Comparison of ENCODE assay signal across 8 cellular contexts in the genomic region with DNA sequence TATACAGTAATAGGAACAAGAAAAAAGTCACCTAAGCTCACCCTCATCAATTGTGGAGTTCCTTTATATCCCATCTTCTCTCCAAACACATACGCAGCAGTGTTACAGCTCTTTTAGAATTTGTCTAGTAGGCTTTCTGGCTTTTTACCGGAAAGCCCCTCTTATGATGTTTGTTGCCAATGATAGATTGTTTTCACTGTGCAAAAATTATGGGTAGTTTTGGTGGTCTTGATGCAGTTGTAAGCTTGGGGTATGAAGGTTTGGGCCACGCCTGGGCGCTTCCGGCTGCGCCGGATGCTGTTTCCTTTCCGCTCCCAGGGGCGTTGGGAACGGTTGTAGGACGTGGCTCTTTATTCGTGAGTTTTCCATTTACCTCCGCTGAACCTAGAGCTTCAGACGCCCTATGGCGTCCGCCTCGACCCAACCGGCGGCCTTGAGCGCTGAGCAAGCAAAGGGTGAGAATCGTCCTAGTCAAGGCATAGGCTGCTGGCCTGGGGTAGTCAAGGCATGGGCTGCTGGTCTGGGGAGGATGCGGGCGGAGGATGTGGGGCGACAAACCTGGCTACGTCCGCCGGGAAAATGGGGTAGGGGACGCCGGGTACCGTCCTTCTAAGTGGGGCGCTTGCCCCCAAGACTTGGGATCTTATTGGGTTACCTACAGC.
A peak's percentile ranks its signal among the peaks of the same experiment; 100 is the strongest.
DNase-seq lines count a peak whose midpoint lies in the region; ATAC-seq lines count a peak whose summit lies in the region.

Gene C12orf57 (plus strand): TSS at position 304 of the 662 bp plus-strand sequence. CDS start 100 bp downstream, at position 404.
Gene RNU7-1 (plus strand): TSS at position 98 of the 662 bp plus-strand sequence.

- H3K9me3 ChIP-seq in HUES6 (ENCODE audit: control insufficient read depth, insufficient read depth, low read depth, low read length) = no peaks in the 10 kb centered on the region
- H3K9me3 ChIP-seq in mucosa of rectum (ENCODE audit: control insufficient read depth in 2 of 2, low read length in 2 of 2) = no peaks in the 10 kb centered on the region

- H3K27ac ChIP-seq in HUES6 (ENCODE audit: low read depth, low read length) (peak within 1 kb of the TSS; percentile 99), mucosa of rectum (ENCODE audit: low read depth in 2 of 2, low read length in 2 of 2) (peak within 1 kb of the TSS; percentile 98 to 100)

- peak; percentile 34 for ATAC-seq in GM21515 (IDR thresholded peaks at IDR 0.05; ENCODE audit: unreplicated experiment)
- peak; percentile 75 for ATAC-seq in stimulated activated naive CD8-positive, alpha-beta T cell treated with anti-CD3 and anti-CD28 coated beads, Interleukin-15, Interleukin-2, amounts not matched to agents 100 U/mL and 50 U/mL, for 24 hours

- H3K4me1 ChIP-seq in HUES6 (ENCODE audit: control insufficient read depth, insufficient read depth, low read length) = peaks cover 24% of the 10 kb centered on the region
- peaks cover 37 to 38% of the 10 kb centered on the region in 2 donors for H3K4me1 ChIP-seq in mucosa of rectum (ENCODE audit: control insufficient read depth in 2 of 2, insufficient read depth in 2 of 2, low read length in 2 of 2)

- H3K36me3 ChIP-seq in HUES6 (ENCODE audit: control insufficient read depth, insufficient read depth, low read length) = peaks cover 25% of the 10 kb centered on the region
- peaks cover 10 to 14% of the 10 kb centered on the region in 2 donors for H3K36me3 ChIP-seq in mucosa of rectum (ENCODE audit: control insufficient read depth in 2 of 2, insufficient read depth in 2 of 2, low read length in 2 of 2)

- DNase-seq in DMS 273 (lab: John Stamatoyannopoulos, UW; ENCODE audit: unreplicated experiment) (peak; percentile 96), NOMO-1 treated with dmso at 0.1 percent for 144 hours (lab: John Stamatoyannopoulos, UW; ENCODE audit: unreplicated experiment) (peak; percentile 84), activated T-cell treated with anti-CD3 and anti-CD28 coated beads for 48 hours (ENCODE audit: low read depth) (peak; percentile 80), epidermal melanocyte (ENCODE audit: insufficient read length, low spot score) (peak; percentile 64)
- DNase-seq in stimulated activated naive CD8-positive, alpha-beta T cell treated with anti-CD3 and anti-CD28 coated beads, Interleukin-15, Interleukin-2, amounts not matched to agents 100 U/mL and 50 U/mL, for 24 hours = peak; percentile 84

- H3K4me3 ChIP-seq in HUES6 (ENCODE audit: low read depth, low read length) (peak within 1 kb of the TSS; percentile 84), mucosa of rectum (ENCODE audit: low read length in 2 of 2) (peak within 1 kb of the TSS; percentile 88 to 91)

- H3K9ac ChIP-seq in HUES6 (ENCODE audit: low read length) (peak within 1 kb of the TSS; percentile 94), mucosa of rectum (ENCODE audit: low read depth in 1 of 2, low read length in 2 of 2) (peak within 1 kb of the TSS; percentile 96 to 97)

- H3K27me3 ChIP-seq in HUES6 (ENCODE audit: control insufficient read depth, insufficient read depth, low read length) = no peaks in the 10 kb centered on the region
- no peaks in the 10 kb centered on the region for H3K27me3 ChIP-seq in mucosa of rectum (ENCODE audit: control insufficient read depth in 2 of 2, insufficient read depth in 2 of 2, low read length in 2 of 2)

Comparison
In these comparisons a context has a peak if more than half of its experiments do, and no peak if none do; other contexts are left out.
1. Peak in every context shown above with its lines: DNase-seq, ATAC-seq, H3K4me3 ChIP-seq and H3K27ac ChIP-seq.